10 cellular contexts compared by ENCODE assay signal in genomic region chr3:191235331-191236314, GRCh38. TPM values are rescaled to one million over a fixed set of nuclear protein-coding genes. Genes with fewer than 3 reads are reported as not detected.
A peak's percentile ranks its signal among the peaks of the same experiment; 100 is the strongest.
DNase-seq lines count a peak whose midpoint lies in the region; ATAC-seq, FAIRE-seq and TF ChIP-seq lines count a peak whose summit lies in the region.
"Had no signal": no experiment of that assay in that cellular context is flagged by ENCODE, and none has a peak within 500 bp of the region (broad histone marks: within the 10 kb centered on the region; RNA-seq: fewer than 3 reads in every experiment).

No MANE protein-coding gene starts in this region.

- no peak overlapping the region for H3K4me3 Mint-ChIP-seq in stimulated activated effector memory CD8-positive, alpha-beta T cell treated with anti-CD3 and anti-CD28 coated beads, Interleukin-12 subunit alpha, Interleukin-12 subunit beta, amount 100 ng/mL, for 72 hours

- H3K36me3 ChIP-seq in kidney (ENCODE audit: control insufficient read depth in 1 of 2, insufficient read depth in 2 of 2, low read length in 2 of 2), result no peaks in the 10 kb centered on the region
- no peaks in the 10 kb centered on the region for H3K36me3 ChIP-seq in heart right ventricle

- H3K27me3 ChIP-seq in heart right ventricle, result no peaks in the 10 kb centered on the region

- no peak overlapping the region for H3K27ac ChIP-seq in kidney (ENCODE audit: low read depth in 2 of 2, low read length in 2 of 2)
- H3K27ac ChIP-seq in heart right ventricle, result no peak overlapping the region
- H3K27ac ChIP-seq: 22Rv1 had no signal

- peak; percentile 58 to 62 for ATAC-seq in activated CD4-positive, CD25-positive, alpha-beta regulatory T cell treated with anti-CD3 and anti-CD28 coated beads, Interleukin-2, amount 50 U/mL, for 24 hours
- peak; percentile 99 for ATAC-seq in HG02798 (IDR thresholded peaks at IDR 0.05; ENCODE audit: poor library complexity, unreplicated experiment)
- peak; percentile 89 for ATAC-seq in stimulated activated effector memory CD8-positive, alpha-beta T cell treated with anti-CD3 and anti-CD28 coated beads, Interleukin-12 subunit alpha, Interleukin-12 subunit beta, amount 100 ng/mL, for 72 hours
- ATAC-seq in heart right ventricle, result no peak

- H3K27ac Mint-ChIP-seq in stimulated activated effector memory CD8-positive, alpha-beta T cell treated with anti-CD3 and anti-CD28 coated beads, Interleukin-12 subunit alpha, Interleukin-12 subunit beta, amount 100 ng/mL, for 72 hours, result no peak overlapping the region

- H3K9me3 ChIP-seq in kidney (ENCODE audit: control insufficient read depth in 1 of 2, low read length in 2 of 2), result no peaks in the 10 kb centered on the region
- H3K9me3 ChIP-seq in heart right ventricle, result no peaks in the 10 kb centered on the region

- in situ Hi-C loops in SK-MEL-5 (cut with HindIII; ENCODE audit: low pct_unique_long_range_greater_than_20kb, low sequenced_read_pairs), result no loop called here

- TF ChIP-seq CTCF in kidney (IDR thresholded peaks at IDR 0.05; ENCODE audit: borderline replicate concordance, extremely low read depth, insufficient read depth) (no peak), heart right ventricle (IDR thresholded peaks at IDR 0.05) (no peak)

- no peak for DNase-seq in activated CD4-positive, CD25-positive, alpha-beta regulatory T cell treated with anti-CD3 and anti-CD28 coated beads, Interleukin-2, amount 50 U/mL, for 72 hours
- peak; percentile 49 for DNase-seq in SK-MEL-5 (ENCODE audit: low read depth, low spot score)
- DNase-seq in stimulated activated effector memory CD8-positive, alpha-beta T cell treated with anti-CD3 and anti-CD28 coated beads, Interleukin-12 subunit alpha, Interleukin-12 subunit beta, amount 100 ng/mL, for 72 hours (ENCODE audit: low spot score in 2 of 2), result no peak
- DNase-seq in kidney, result no peak
- DNase-seq in HEK293T (ENCODE audit: extremely low spot score), result no peak
- DNase-seq in heart right ventricle, result no peak
- DNase-seq: activated CD8-positive, alpha-beta memory T cell treated with anti-CD3 and anti-CD28 coated beads, Interleukin-2, amount 50 U/mL, for 4 hours had no signal

- CTCF ChIA-PET in HEK293T (lab: Yijun Ruan, JAX), result no interaction called here

- H3K36me3 Mint-ChIP-seq in stimulated activated effector memory CD8-positive, alpha-beta T cell treated with anti-CD3 and anti-CD28 coated beads, Interleukin-12 subunit alpha, Interleukin-12 subunit beta, amount 100 ng/mL, for 72 hours, result no peaks in the 10 kb centered on the region

- WGBS in heart right ventricle, 2 donors, result 79 to 80% methylated on average over 4 of the region's 4 CpGs

- FAIRE-seq in kidney (lab: Jason Lieb, UNC), result no peak

- H3K9me3 Mint-ChIP-seq in stimulated activated effector memory CD8-positive, alpha-beta T cell treated with anti-CD3 and anti-CD28 coated beads, Interleukin-12 subunit alpha, Interleukin-12 subunit beta, amount 100 ng/mL, for 72 hours, result peaks cover 2% of the 10 kb centered on the region

- peaks cover 7% of the 10 kb centered on the region for H3K4me1 Mint-ChIP-seq in stimulated activated effector memory CD8-positive, alpha-beta T cell treated with anti-CD3 and anti-CD28 coated beads, Interleukin-12 subunit alpha, Interleukin-12 subunit beta, amount 100 ng/mL, for 72 hours

- H3K4me1 ChIP-seq in kidney (ENCODE audit: control insufficient read depth in 1 of 2, insufficient read depth in 1 of 2, low read depth in 1 of 2, low read length in 2 of 2) (no peaks in the 10 kb centered on the region), heart right ventricle (peaks cover 0 to 23% (median 4%) of the 10 kb centered on the region in 9 donors)

- intact Hi-C loops in kidney (cut with DNase I), result loop anchor here (10.0 kb wide), 1 partner anchor 149 kb away; no protein-coding TSS in a partner anchor
- intact Hi-C loops in heart right ventricle (cut with DNase I), result no loop called here

- POLR2A ChIA-PET in HEK293T (lab: Yijun Ruan, JAX), result no interaction called here

- H3K9ac ChIP-seq in kidney (ENCODE audit: low read length in 2 of 2), result no peak overlapping the region

- H3K4me3 ChIP-seq in kidney (ENCODE audit: low read length in 2 of 2) (no peak overlapping the region), heart right ventricle (no peak overlapping the region)

TF ChIP-seq in HEK293T, 16 proteins besides CTCF, POLR2A, EP300 and RAD21:
- TF ChIP-seq CTBP1 (IDR thresholded peaks at IDR 0.05; ENCODE audit: borderline replicate concordance) (no peak), ZNF384 (IDR thresholded peaks at IDR 0.05) (no peak), ELF4 (IDR thresholded peaks at IDR 0.05) (no peak), FOXK2 (IDR thresholded peaks at IDR 0.05) (no peak), L3MBTL2 (conservative IDR thresholded peaks at IDR 0.05) (no peak), SP1 (IDR thresholded peaks at IDR 0.05) (no peak), TARDBP (IDR thresholded peaks at IDR 0.05) (no peak), ARNT (IDR thresholded peaks at IDR 0.05) (no peak)

RNA-seq across cellular contexts. Expression of gene OSTN, which starts 36.6 kb away (rescaled TPM):
- not detected in 2 replicates for total RNA-seq in SK-MEL-5 (2014; rRNA removed; shearing (Covaris generic))
- polyA plus RNA-seq in SK-MEL-5 (2015; cell fraction: cytosol; rRNA removed), result not detected in 2 replicates
- polyA plus RNA-seq in SK-MEL-5 (2015; cell fraction: nucleus; rRNA removed), result 0.33 and 0.69 TPM in 2 replicates
- not detected for total RNA-seq in kidney
- not detected for polyA plus RNA-seq in kidney (ENCODE audit: insufficient read depth, low read depth, low replicate concordance)
- under 1 TPM in 7 of 10 donors, not detected in 3; 0.07 to 0.72 (median 0.32) TPM for total RNA-seq in heart right ventricle
- under 1 TPM in 1 of 2 donors, not detected in 1; 0.15 TPM for polyA plus RNA-seq in heart right ventricle

Comparison
In these comparisons a context has a peak if more than half of its experiments do, and no peak if none do; other contexts are left out.
1. ATAC-seq: peak in activated CD4-positive, CD25-positive, alpha-beta regulatory T cell treated with anti-CD3 and anti-CD28 coated beads, Interleukin-2, amount 50 U/mL, for 24 hours (2 of 2), HG02798 (single experiment) and stimulated activated effector memory CD8-positive, alpha-beta T cell treated with anti-CD3 and anti-CD28 coated beads, Interleukin-12 subunit alpha, Interleukin-12 subunit beta, amount 100 ng/mL, for 72 hours (single experiment); none in heart right ventricle (0 of 8).